In genomic region chr1:113282011-113282896, GRCh38 we compare ENCODE assay signal across 20 cellular contexts.
"Had no signal": no experiment of that assay in that cellular context is flagged by ENCODE, and none has a peak within 500 bp of the region (broad histone marks: within the 10 kb centered on the region; RNA-seq: fewer than 3 reads in every experiment).

No MANE protein-coding gene starts in this region.

- H3K36me3 Mint-ChIP-seq: memory B cell; naive B cell; natural killer cell treated with Interleukin-12 subunit alpha and Interleukin-12 subunit beta and Interleukin-15 and Interleukin-18, amount 100 ng/mL, for 72 hours; stimulated activated effector memory CD8-positive, alpha-beta T cell treated with anti-CD3 and anti-CD28 coated beads, Interleukin-12 subunit alpha, Interleukin-12 subunit beta, amount 100 ng/mL, for 72 hours had no signal

- H3K4me3 Mint-ChIP-seq: memory B cell; naive B cell; natural killer cell treated with Interleukin-12 subunit alpha and Interleukin-12 subunit beta and Interleukin-15 and Interleukin-18, amount 100 ng/mL, for 72 hours; stimulated activated effector memory CD8-positive, alpha-beta T cell treated with anti-CD3 and anti-CD28 coated beads, Interleukin-12 subunit alpha, Interleukin-12 subunit beta, amount 100 ng/mL, for 72 hours had no signal

- H3K4me3 ChIP-seq: dorsolateral prefrontal cortex, lung, mucosa of descending colon, prostate gland, sigmoid colon, stomach, tibial artery, upper lobe of left lung had no signal

- DNase-seq: dorsolateral prefrontal cortex; effector CD4-positive, alpha-beta T cell; head of caudate nucleus; mucosa of descending colon; naive B cell; nucleus accumbens; right cardiac atrium; sigmoid colon; stimulated activated CD4-positive, alpha-beta T cell treated with anti-CD3 and anti-CD28 coated beads, Interleukin-2, amount 100 ng/mL, for 24 hours; stimulated activated CD4-positive, alpha-beta T cell treated with anti-CD3 and anti-CD28 coated beads, Interleukin-4, amount 100 ng/mL, for 24 hours; stimulated activated naive CD4-positive, alpha-beta T cell treated with Interleukin-2 at 50 U/mL for 16 hours; stomach; tibial artery; upper lobe of left lung had no signal

- H3K27me3 ChIP-seq: dorsolateral prefrontal cortex, sigmoid colon, stomach, tibial artery, upper lobe of left lung had no signal

- H3K27ac ChIP-seq: dorsolateral prefrontal cortex, prostate gland, sigmoid colon, stomach, tibial artery, upper lobe of left lung had no signal

- ATAC-seq: left lobe of liver; natural killer cell treated with Interleukin-12 subunit alpha and Interleukin-12 subunit beta and Interleukin-15 and Interleukin-18, amount 100 ng/mL, for 72 hours; right cardiac atrium; stimulated activated effector memory CD8-positive, alpha-beta T cell treated with anti-CD3 and anti-CD28 coated beads, Interleukin-12 subunit alpha, Interleukin-12 subunit beta, amount 100 ng/mL, for 72 hours had no signal

- H3K4me1 Mint-ChIP-seq: memory B cell; naive B cell; stimulated activated effector memory CD8-positive, alpha-beta T cell treated with anti-CD3 and anti-CD28 coated beads, Interleukin-12 subunit alpha, Interleukin-12 subunit beta, amount 100 ng/mL, for 72 hours had no signal

- H3K36me3 ChIP-seq: prostate gland, sigmoid colon, stomach, tibial artery, upper lobe of left lung had no signal

- H3K27ac Mint-ChIP-seq: memory B cell; naive B cell; natural killer cell treated with Interleukin-12 subunit alpha and Interleukin-12 subunit beta and Interleukin-15 and Interleukin-18, amount 100 ng/mL, for 72 hours; stimulated activated effector memory CD8-positive, alpha-beta T cell treated with anti-CD3 and anti-CD28 coated beads, Interleukin-12 subunit alpha, Interleukin-12 subunit beta, amount 100 ng/mL, for 72 hours had no signal

- H3K9me3 Mint-ChIP-seq: memory B cell; naive B cell; natural killer cell treated with Interleukin-12 subunit alpha and Interleukin-12 subunit beta and Interleukin-15 and Interleukin-18, amount 100 ng/mL, for 72 hours; stimulated activated effector memory CD8-positive, alpha-beta T cell treated with anti-CD3 and anti-CD28 coated beads, Interleukin-12 subunit alpha, Interleukin-12 subunit beta, amount 100 ng/mL, for 72 hours had no signal

- H3K4me1 ChIP-seq: prostate gland, tibial artery had no signal
